1 cellular context compared by ENCODE assay signal in genomic region chr16:46832757-46833464, GRCh38.
A peak's percentile ranks its signal among the peaks of the same experiment; 100 is the strongest.
TF ChIP-seq lines count a peak whose summit lies in the region.

No MANE protein-coding gene starts in this region.

TF ChIP-seq in HepG2, 621 proteins besides CTCF, POLR2A, EP300 and RAD21 (continued from another document and continues in another):
- TF ChIP-seq ZNF142 (CRISPR knock-in tag; IDR thresholded peaks at IDR 0.05) (no peak), NFE2 (CRISPR knock-in tag; IDR thresholded peaks at IDR 0.05) (no peak), TFDP2 (CRISPR knock-in tag; IDR thresholded peaks at IDR 0.05) (0 out of 2 replicates have a peak, but pooled peaks have one; percentile 17), FOXO1 (CRISPR knock-in tag; IDR thresholded peaks at IDR 0.05) (no peak), ZNF362 (CRISPR knock-in tag; IDR thresholded peaks at IDR 0.05; ENCODE audit: borderline replicate concordance) (peak; percentile 91), TAF15 (IDR thresholded peaks at IDR 0.05; ENCODE audit: low read depth, low read length, poor library complexity, severe bottlenecking) (no peak), SMAD3 (CRISPR knock-in tag; IDR thresholded peaks at IDR 0.05) (no peak), ZNF3 (CRISPR knock-in tag; IDR thresholded peaks at IDR 0.05) (no peak), IRF2 (CRISPR knock-in tag; IDR thresholded peaks at IDR 0.05) (0 out of 2 replicates have a peak, but pooled peaks have one; percentile 29), ZBTB4 (CRISPR knock-in tag; IDR thresholded peaks at IDR 0.05; ENCODE audit: borderline replicate concordance) (no peak), PLRG1 (conservative IDR thresholded peaks at IDR 0.05) (no peak), ZNF407 (CRISPR knock-in tag; IDR thresholded peaks at IDR 0.05; ENCODE audit: not compliant biosample characterization) (no peak), TOPORS (CRISPR knock-in tag; IDR thresholded peaks at IDR 0.05) (no peak), HDAC2 (CRISPR knock-in tag; IDR thresholded peaks at IDR 0.05) (peak; percentile 52; the same call in 1 of the 2 replicates), NR2F1 (CRISPR knock-in tag; IDR thresholded peaks at IDR 0.05) (peak; percentile 79 to 89), ZNF318 (CRISPR knock-in tag; IDR thresholded peaks at IDR 0.05) (no peak), EZH2 (conservative IDR thresholded peaks at IDR 0.05; ENCODE audit: low read depth, low read length) (no peak), EEA1 (CRISPR knock-in tag; IDR thresholded peaks at IDR 0.05; ENCODE audit: borderline replicate concordance) (no peak), ZFP36L1 (CRISPR knock-in tag; IDR thresholded peaks at IDR 0.05) (no peak), PHF8 (CRISPR knock-in tag; IDR thresholded peaks at IDR 0.05) (no peak), ZNF75D (CRISPR knock-in tag; IDR thresholded peaks at IDR 0.05; ENCODE audit: borderline replicate concordance) (no peak)
